In genomic region chr1:211574705-211575104, GRCh38 we compare ENCODE assay signal across 1 cellular context.
TF ChIP-seq lines count a peak whose summit lies in the region.

No MANE protein-coding gene starts in this region.

TF ChIP-seq in HCT116, 20 proteins besides CTCF, POLR2A, EP300 and RAD21 (continued from another document):
- TF ChIP-seq ZBTB33 (IDR thresholded peaks at IDR 0.05; ENCODE audit: extremely low read depth, insufficient replicate concordance, low read length) (no peak), MAX (IDR thresholded peaks at IDR 0.05) (no peak)
TF ChIP-seq in HCT116: peak in this region for 0.
